Comparison of ENCODE assay signal across 39 cellular contexts in the genomic region with DNA sequence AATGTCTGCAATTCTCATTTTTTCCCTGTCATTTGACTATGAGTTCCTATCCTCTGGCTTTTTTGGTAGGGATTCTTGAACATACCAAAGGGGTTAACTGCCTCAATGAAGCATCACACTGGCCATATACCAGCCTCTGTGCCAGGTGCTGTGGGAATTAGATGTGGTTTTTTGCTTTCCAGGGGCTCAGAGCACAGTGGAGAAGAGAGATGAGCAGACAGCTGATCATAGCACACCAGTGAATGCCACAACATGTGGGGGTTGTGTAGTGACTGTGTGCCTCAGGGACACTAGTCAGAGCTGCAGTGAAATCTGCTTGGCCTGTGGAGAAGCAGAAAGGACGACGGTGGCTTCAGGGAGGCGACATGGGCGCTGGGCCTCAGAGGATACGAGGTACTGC. TPM values are rescaled to one million over a fixed set of nuclear protein-coding genes. Genes with fewer than 3 reads are reported as not detected.
"Had no signal": no experiment of that assay in that cellular context is flagged by ENCODE, and none has a peak within 500 bp of the region (broad histone marks: within the 10 kb centered on the region; RNA-seq: fewer than 3 reads in every experiment).

No MANE protein-coding gene starts in this region.

- H3K9me3 ChIP-seq: ascending aorta had no signal

- H3K4me3 ChIP-seq: ascending aorta, cardiac muscle cell had no signal

- H3K9me3 Mint-ChIP-seq: activated CD4-positive, alpha-beta memory T cell treated with anti-CD3 and anti-CD28 coated beads, Interleukin-2, amount 10 ng/mL, durations not matched to agents 7 days and 5 days; activated CD4-positive, alpha-beta T cell treated with anti-CD3 and anti-CD28 coated beads, Interleukin-2, amount 10 ng/mL, durations not matched to agents 7 days and 5 days; activated naive CD4-positive, alpha-beta T cell treated with anti-CD3 and anti-CD28 coated beads, Interleukin-2, amount 10 ng/mL, durations not matched to agents 7 days and 5 days; activated naive CD4-positive, alpha-beta T cell treated with anti-CD3 and anti-CD28 coated beads, Interleukin-2, amount 50 U/mL, for 24 hours; activated naive CD8-positive, alpha-beta T cell treated with anti-CD3 and anti-CD28 coated beads, Interleukin-2, amount 10 ng/mL, durations not matched to agents 7 days and 5 days; activated naive CD8-positive, alpha-beta T cell treated with anti-CD3 and anti-CD28 coated beads, Interleukin-2, amount 50 U/mL, for 24 hours; activated T-cell treated with anti-CD3 and anti-CD28 coated beads, Interleukin-2, amount 50 U/mL, for 24 hours; activated T-helper 2 cell treated with anti-CD3 and anti-CD28 coated beads, Interferon-gamma antibody, Interleukin-2, Interleukin-4, amounts not matched to agents 10 μg/mL and 5 μg/mL and 100 μg/mL, durations not matched to agents 14 hours and 24 hours and 36 hours; brain; T-helper 1 cell treated with Interleukin-12 subunit alpha and Interleukin-12 subunit beta and Interleukin-4 antibody, amounts not matched to agents 30 μg/mL and 1 μg/mL, for 36 hours; T-helper 2 cell treated with Interferon-gamma antibody and Interleukin-4, amounts not matched to agents 5 μg/mL and 100 μg/mL, for 36 hours had no signal

- H3K27ac Mint-ChIP-seq: activated CD4-positive, alpha-beta memory T cell treated with anti-CD3 and anti-CD28 coated beads, Interleukin-2, amount 10 ng/mL, durations not matched to agents 7 days and 5 days; activated CD4-positive, alpha-beta T cell treated with anti-CD3 and anti-CD28 coated beads for 36 hours; activated CD4-positive, alpha-beta T cell treated with anti-CD3 and anti-CD28 coated beads, Interleukin-2, amount 10 ng/mL, durations not matched to agents 7 days and 5 days; activated CD8-positive, alpha-beta memory T cell treated with anti-CD3 and anti-CD28 coated beads, Interleukin-2, amount 10 ng/mL, durations not matched to agents 7 days and 5 days; activated CD8-positive, alpha-beta T cell treated with anti-CD3 and anti-CD28 coated beads, Interleukin-2, amount 10 ng/mL, durations not matched to agents 7 days and 5 days; activated naive CD4-positive, alpha-beta T cell treated with anti-CD3 and anti-CD28 coated beads, Interleukin-2, amount 10 ng/mL, durations not matched to agents 7 days and 5 days; activated naive CD4-positive, alpha-beta T cell treated with anti-CD3 and anti-CD28 coated beads, Interleukin-2, amount 50 U/mL, for 24 hours; activated naive CD8-positive, alpha-beta T cell; activated naive CD8-positive, alpha-beta T cell treated with anti-CD3 and anti-CD28 coated beads, Interleukin-2, amount 10 ng/mL, durations not matched to agents 7 days and 5 days; activated naive CD8-positive, alpha-beta T cell treated with anti-CD3 and anti-CD28 coated beads, Interleukin-2, amount 50 U/mL, for 24 hours; activated T-cell treated with anti-CD3 and anti-CD28 coated beads, Interleukin-2, amount 50 U/mL, for 24 hours; activated T-helper 2 cell treated with anti-CD3 and anti-CD28 coated beads, Interferon-gamma antibody, Interleukin-2, Interleukin-4, amounts not matched to agents 10 μg/mL and 5 μg/mL and 100 μg/mL, durations not matched to agents 14 hours and 24 hours and 36 hours; brain; T-helper 1 cell treated with Interleukin-12 subunit alpha and Interleukin-12 subunit beta and Interleukin-4 antibody, amounts not matched to agents 30 μg/mL and 1 μg/mL, for 36 hours; T-helper 2 cell treated with Interferon-gamma antibody and Interleukin-4, amounts not matched to agents 5 μg/mL and 100 μg/mL, for 36 hours had no signal

- H3K27me3 ChIP-seq: ascending aorta had no signal

- H3K36me3 Mint-ChIP-seq: activated CD8-positive, alpha-beta memory T cell treated with anti-CD3 and anti-CD28 coated beads, Interleukin-2, amount 10 ng/mL, durations not matched to agents 7 days and 5 days; activated naive CD4-positive, alpha-beta T cell treated with anti-CD3 and anti-CD28 coated beads, Interleukin-2, amount 10 ng/mL, durations not matched to agents 7 days and 5 days; activated naive CD4-positive, alpha-beta T cell treated with anti-CD3 and anti-CD28 coated beads, Interleukin-2, amount 50 U/mL, for 24 hours; activated naive CD8-positive, alpha-beta T cell; activated naive CD8-positive, alpha-beta T cell treated with anti-CD3 and anti-CD28 coated beads, Interleukin-2, amount 10 ng/mL, durations not matched to agents 7 days and 5 days; brain had no signal

- H3K36me3 ChIP-seq: ascending aorta, cardiac muscle cell had no signal

- DNase-seq: activated CD4-positive, alpha-beta memory T cell treated with anti-CD3 and anti-CD28 coated beads, Interleukin-2, amount 10 ng/mL, durations not matched to agents 7 days and 5 days; activated CD4-positive, alpha-beta T cell treated with anti-CD3 and anti-CD28 coated beads for 1 hour; activated CD4-positive, alpha-beta T cell treated with anti-CD3 and anti-CD28 coated beads for 36 hours; activated CD4-positive, alpha-beta T cell treated with anti-CD3 and anti-CD28 coated beads for 48 hours; activated CD4-positive, alpha-beta T cell treated with anti-CD3 and anti-CD28 coated beads, Interleukin-2, amount 10 ng/mL, durations not matched to agents 7 days and 5 days; activated CD4-positive, alpha-beta T cell treated with anti-CD3 and anti-CD28 coated beads, Interleukin-2, amount 50 U/mL, for 48 hours; activated CD4-positive, CD25-positive, alpha-beta regulatory T cell; activated CD8-positive, alpha-beta memory T cell treated with anti-CD3 and anti-CD28 coated beads for 24 hours; activated CD8-positive, alpha-beta memory T cell treated with anti-CD3 and anti-CD28 coated beads, Interleukin-2, amount 10 ng/mL, durations not matched to agents 7 days and 5 days; activated CD8-positive, alpha-beta memory T cell treated with anti-CD3 and anti-CD28 coated beads, Interleukin-2, amount 50 U/mL, for 48 hours; activated CD8-positive, alpha-beta T cell treated with anti-CD3 and anti-CD28 coated beads, Interleukin-2, amount 10 ng/mL, durations not matched to agents 7 days and 5 days; activated effector memory CD4-positive, alpha-beta T cell treated with Interleukin-2 at 50 U/mL for 16 hours; activated gamma-delta T cell; activated naive CD4-positive, alpha-beta T cell treated with anti-CD3 and anti-CD28 coated beads, Interleukin-2, amount 10 ng/mL, durations not matched to agents 7 days and 5 days; activated naive CD4-positive, alpha-beta T cell treated with Interleukin-2 at 50 U/mL for 16 hours; activated naive CD8-positive, alpha-beta T cell treated with anti-CD3 and anti-CD28 coated beads, Interleukin-2, amount 10 ng/mL, durations not matched to agents 7 days and 5 days; activated naive CD8-positive, alpha-beta T cell treated with anti-CD3 and anti-CD28 coated beads, Interleukin-2, amount 50 U/mL, for 24 hours; activated T-cell treated with anti-CD3 and anti-CD28 coated beads, Interleukin-2, amount 50 U/mL, for 24 hours; activated T-cell treated with anti-CD3 and anti-CD28 coated beads, Interleukin-2, amount 50 U/mL, for 48 hours; amygdala; anterior cingulate cortex; caudate nucleus; cerebellar nuclear complex; T-helper 1 cell; T-helper 2 cell; T-helper 9 cell had no signal

- H3K4me1 Mint-ChIP-seq: activated CD4-positive, alpha-beta memory T cell treated with anti-CD3 and anti-CD28 coated beads, Interleukin-2, amount 10 ng/mL, durations not matched to agents 7 days and 5 days; activated CD4-positive, alpha-beta T cell treated with anti-CD3 and anti-CD28 coated beads for 36 hours; activated CD4-positive, alpha-beta T cell treated with anti-CD3 and anti-CD28 coated beads, Interleukin-2, amount 10 ng/mL, durations not matched to agents 7 days and 5 days; activated CD8-positive, alpha-beta memory T cell treated with anti-CD3 and anti-CD28 coated beads, Interleukin-2, amount 10 ng/mL, durations not matched to agents 7 days and 5 days; activated naive CD4-positive, alpha-beta T cell treated with anti-CD3 and anti-CD28 coated beads, Interleukin-2, amount 10 ng/mL, durations not matched to agents 7 days and 5 days; activated naive CD4-positive, alpha-beta T cell treated with anti-CD3 and anti-CD28 coated beads, Interleukin-2, amount 50 U/mL, for 24 hours; central memory CD8-positive, alpha-beta T cell had no signal

- H3K4me1 ChIP-seq: ascending aorta had no signal

- ATAC-seq: activated CD4-positive, alpha-beta T cell treated with anti-CD3 and anti-CD28 coated beads for 36 hours; activated CD4-positive, CD25-positive, alpha-beta regulatory T cell treated with anti-CD3 and anti-CD28 coated beads, Interleukin-2, amount 50 U/mL, for 24 hours; activated CD8-positive, alpha-beta memory T cell treated with anti-CD3 and anti-CD28 coated beads, Interleukin-2, amount 10 ng/mL, durations not matched to agents 7 days and 5 days; activated CD8-positive, alpha-beta T cell treated with anti-CD3 and anti-CD28 coated beads, Interleukin-2, amount 10 ng/mL, durations not matched to agents 7 days and 5 days; activated naive CD8-positive, alpha-beta T cell treated with anti-CD3 and anti-CD28 coated beads, Interleukin-2, amount 50 U/mL, for 24 hours had no signal

- H3K27me3 Mint-ChIP-seq: activated CD4-positive, alpha-beta memory T cell treated with anti-CD3 and anti-CD28 coated beads, Interleukin-2, amount 10 ng/mL, durations not matched to agents 7 days and 5 days; activated naive CD4-positive, alpha-beta T cell treated with anti-CD3 and anti-CD28 coated beads, Interleukin-2, amount 10 ng/mL, durations not matched to agents 7 days and 5 days had no signal

- H3K27ac ChIP-seq: ascending aorta, cardiac muscle cell, VCaP had no signal

- FAIRE-seq: bronchial epithelial cell, TTC549 had no signal

- H3K4me3 Mint-ChIP-seq: activated CD4-positive, alpha-beta memory T cell treated with anti-CD3 and anti-CD28 coated beads, Interleukin-2, amount 10 ng/mL, durations not matched to agents 7 days and 5 days; activated CD4-positive, alpha-beta T cell treated with anti-CD3 and anti-CD28 coated beads for 36 hours; activated CD4-positive, alpha-beta T cell treated with anti-CD3 and anti-CD28 coated beads, Interleukin-2, amount 10 ng/mL, durations not matched to agents 7 days and 5 days; activated CD8-positive, alpha-beta memory T cell treated with anti-CD3 and anti-CD28 coated beads, Interleukin-2, amount 10 ng/mL, durations not matched to agents 7 days and 5 days; activated CD8-positive, alpha-beta T cell treated with anti-CD3 and anti-CD28 coated beads, Interleukin-2, amount 10 ng/mL, durations not matched to agents 7 days and 5 days; activated naive CD4-positive, alpha-beta T cell treated with anti-CD3 and anti-CD28 coated beads, Interleukin-2, amount 10 ng/mL, durations not matched to agents 7 days and 5 days; activated naive CD4-positive, alpha-beta T cell treated with anti-CD3 and anti-CD28 coated beads, Interleukin-2, amount 50 U/mL, for 24 hours; activated naive CD8-positive, alpha-beta T cell; activated naive CD8-positive, alpha-beta T cell treated with anti-CD3 and anti-CD28 coated beads, Interleukin-2, amount 10 ng/mL, durations not matched to agents 7 days and 5 days; activated naive CD8-positive, alpha-beta T cell treated with anti-CD3 and anti-CD28 coated beads, Interleukin-2, amount 50 U/mL, for 24 hours; activated T-cell treated with anti-CD3 and anti-CD28 coated beads, Interleukin-2, amount 50 U/mL, for 24 hours; brain; central memory CD8-positive, alpha-beta T cell; T-helper 1 cell treated with Interleukin-12 subunit alpha and Interleukin-12 subunit beta and Interleukin-4 antibody, amounts not matched to agents 30 μg/mL and 1 μg/mL, for 36 hours; T-helper 2 cell treated with Interferon-gamma antibody and Interleukin-4, amounts not matched to agents 5 μg/mL and 100 μg/mL, for 36 hours had no signal

RNA-seq across cellular contexts. Expression of a gene that starts 30.8 kb away (rescaled TPM):
- total RNA-seq: activated CD8-positive, alpha-beta T cell treated with anti-CD3 and anti-CD28 coated beads, Interleukin-2, amount 10 ng/mL, durations not matched to agents 7 days and 5 days had no signal
